27 cellular contexts compared by ENCODE assay signal in genomic region chr11:75925785-75926164, GRCh38.
DNase-seq lines count a peak whose midpoint lies in the region; ATAC-seq, FAIRE-seq and TF ChIP-seq lines count a peak whose summit lies in the region.
"Had no signal": no experiment of that assay in that cellular context is flagged by ENCODE, and none has a peak within 500 bp of the region (broad histone marks: within the 10 kb centered on the region; RNA-seq: fewer than 3 reads in every experiment).

No MANE protein-coding gene starts in this region.

- H3K4me3 ChIP-seq in AG10803 (ENCODE audit: low read length) (no peak overlapping the region), GM12878 (no peak overlapping the region)
- H3K4me3 ChIP-seq in CD8-positive, alpha-beta T cell (ENCODE audit: low read depth, low read length): no peak overlapping the region
- H3K4me3 ChIP-seq: pancreas, right lobe of liver, thoracic aorta had no signal

- H3K27ac Mint-ChIP-seq in CD8-positive, alpha-beta T cell: no peak overlapping the region
- H3K27ac Mint-ChIP-seq: activated naive CD4-positive, alpha-beta T cell treated with anti-CD3 and anti-CD28 coated beads, Interleukin-2, amount 50 U/mL, for 24 hours; activated T-cell treated with anti-CD3 and anti-CD28 coated beads, Interleukin-2, amount 50 U/mL, for 72 hours; memory B cell; natural killer cell had no signal

- H3K4me1 Mint-ChIP-seq in CD8-positive, alpha-beta T cell (ENCODE audit: low read depth): peaks cover 12% of the 10 kb centered on the region

- FAIRE-seq in GM12878 (lab: Jason Lieb, UNC) (no peak), RCC 7860 (lab: Jason Lieb, UNC) (no peak), HTR-8/SVneo (lab: Jason Lieb, UNC) (no peak)
- FAIRE-seq: pancreas had no signal

- no peaks in the 10 kb centered on the region for H4K20me1 ChIP-seq in GM12878 (ENCODE audit: control insufficient read depth, insufficient read depth)

- no peak overlapping the region for H3K4me3 Mint-ChIP-seq in CD8-positive, alpha-beta T cell
- H3K4me3 Mint-ChIP-seq: activated naive CD4-positive, alpha-beta T cell treated with anti-CD3 and anti-CD28 coated beads, Interleukin-2, amount 50 U/mL, for 24 hours; activated T-cell treated with anti-CD3 and anti-CD28 coated beads, Interleukin-2, amount 50 U/mL, for 72 hours; memory B cell; natural killer cell; stimulated activated memory B cell treated with anti-CD40 and anti-IgM and Interleukin-4, amounts not matched to agents 10 μg/mL and 1 μg/mL and 100 μg/mL, for 72 hours had no signal

- in situ Hi-C loops in GM12878 (cut with MboI): no loop called here

- H3K4me1 ChIP-seq in GM12878 (ENCODE audit: control insufficient read depth, insufficient read depth, low read length): peaks cover 13% of the 10 kb centered on the region; the same call in 1 of the 2 replicates
- H3K4me1 ChIP-seq in CD8-positive, alpha-beta T cell (ENCODE audit: insufficient read depth, low read length): no peaks in the 10 kb centered on the region
- H3K4me1 ChIP-seq: right lobe of liver had no signal

- DNase-seq in AG10803 (ENCODE audit: low read depth) (peak; percentile 56), GM12878 (ENCODE audit: low read depth, low spot score) (no peak), iris pigment epithelial cell (ENCODE audit: low read depth) (peak; percentile 28), RCC 7860 (ENCODE audit: low spot score) (no peak), GM19238 (ENCODE audit: insufficient read length, low spot score) (no peak), HTR-8/SVneo (ENCODE audit: insufficient read length, low spot score) (no peak)
- DNase-seq in CD8-positive, alpha-beta T cell: no peak
- DNase-seq: ACHN; activated CD8-positive, alpha-beta memory T cell treated with anti-CD3 and anti-CD28 coated beads for 24 hours; activated T-cell treated with anti-CD3 and anti-CD28 coated beads, Interleukin-2, amount 50 U/mL, for 72 hours; DMS 273 treated with DMSO at 0.1 percent for 48 hours; islet precursor cell; natural killer cell; NCI-H1105 treated with DMSO at 0.1 percent for 48 hours; NCI-H2107; NCI-H524; pancreas; right lobe of liver; RPMI8226; T1000 had no signal

- no peak for TF ChIP-seq RAD21 in GM12878 (IDR thresholded peaks at IDR 0.05; ENCODE audit: insufficient read depth, low read depth, low read length)

- H3K27me3 ChIP-seq in GM12878 (replicated peaks in 1 of 2; ENCODE audit: control insufficient read depth in 2 of 2, insufficient read depth in 2 of 2, low read length in 1 of 2): no peaks in the 10 kb centered on the region
- no peaks in the 10 kb centered on the region for H3K27me3 ChIP-seq in CD8-positive, alpha-beta T cell (ENCODE audit: insufficient read depth, low read length)
- H3K27me3 ChIP-seq: ascending aorta, pancreas, right lobe of liver had no signal

- H3K9me3 Mint-ChIP-seq in CD8-positive, alpha-beta T cell: no peaks in the 10 kb centered on the region
- H3K9me3 Mint-ChIP-seq: activated naive CD4-positive, alpha-beta T cell treated with anti-CD3 and anti-CD28 coated beads, Interleukin-2, amount 50 U/mL, for 24 hours; activated T-cell treated with anti-CD3 and anti-CD28 coated beads, Interleukin-2, amount 50 U/mL, for 72 hours; memory B cell; natural killer cell; stimulated activated memory B cell treated with anti-CD40 and anti-IgM and Interleukin-4, amounts not matched to agents 10 μg/mL and 1 μg/mL and 100 μg/mL, for 72 hours had no signal

- CTCF ChIA-PET in GM12878 (lab: Yijun Ruan, JAX): no interaction called here
- CTCF ChIA-PET in CD8-positive, alpha-beta T cell (lab: Charles Lee): no interaction called here

- no peak for TF ChIP-seq CTCF in AG10803 (conservative IDR thresholded peaks at IDR 0.05; ENCODE audit: low read length)
- no peak for TF ChIP-seq CTCF in GM12878 (IDR thresholded peaks at IDR 0.05 in 2 of 3, conservative IDR thresholded peaks at IDR 0.05 in 1 of 3; ENCODE audit: control insufficient read depth in 2 of 3, extremely low read depth in 1 of 3, insufficient read depth in 1 of 3, low read depth in 3 of 3, low read length in 3 of 3)
- TF ChIP-seq CTCF in CD8-positive, alpha-beta T cell (IDR thresholded peaks at IDR 0.05): no peak

- no peak overlapping the region for H3K27ac ChIP-seq in GM12878 (ENCODE audit: control insufficient read depth, insufficient read depth)
- no peak overlapping the region for H3K27ac ChIP-seq in CD8-positive, alpha-beta T cell (ENCODE audit: low read depth, low read length)
- H3K27ac ChIP-seq: C4-2B, pancreas, right lobe of liver, thoracic aorta had no signal

- H3K9me3 ChIP-seq in GM12878 (replicated peaks; ENCODE audit: control insufficient read depth, insufficient read depth, low read length): no peaks in the 10 kb centered on the region
- H3K9me3 ChIP-seq in CD8-positive, alpha-beta T cell (ENCODE audit: low read length): no peaks in the 10 kb centered on the region
- H3K9me3 ChIP-seq: ascending aorta, pancreas, right lobe of liver, thoracic aorta had no signal

- SMC1A ChIA-PET in GM12878 (lab: Charles Lee; ENCODE audit: uncharacterized antibody, unreplicated experiment): interaction anchor here (0.7 kb wide), 1 partner anchor 1099 kb away, joined by 4 read pairs; no protein-coding TSS in a partner anchor

- no peak overlapping the region for H3K4me2 ChIP-seq in GM12878 (ENCODE audit: control insufficient read depth, insufficient read depth)

- peaks cover 0 to under 1% of the 10 kb centered on the region in 2 experiments; a peak in 2 of 4 replicates for H3K36me3 ChIP-seq in GM12878 (ENCODE audit: control insufficient read depth in 2 of 2, insufficient read depth in 2 of 2, low read length in 1 of 2)
- no peaks in the 10 kb centered on the region for H3K36me3 ChIP-seq in CD8-positive, alpha-beta T cell (ENCODE audit: insufficient read depth, low read length)
- H3K36me3 ChIP-seq: ascending aorta, pancreas, right lobe of liver, thoracic aorta had no signal

- intact Hi-C loops in GM12878 (cut with micrococcal nuclease; ENCODE audit: unreplicated experiment): no loop called here
- intact Hi-C loops in CD8-positive, alpha-beta T cell (cut with DNase I, micrococcal nuclease): no loop called here

- RAD21 ChIA-PET in GM12878 (lab: Charles Lee; ENCODE audit: unreplicated experiment): no interaction called here

- H3K9ac ChIP-seq in GM12878 (ENCODE audit: control insufficient read depth, insufficient read depth, low read length): no peak overlapping the region

- peaks cover 4% of the 10 kb centered on the region for H3K36me3 Mint-ChIP-seq in CD8-positive, alpha-beta T cell
- H3K36me3 Mint-ChIP-seq: natural killer cell had no signal

- TF ChIP-seq POLR2A in GM12878 (IDR thresholded peaks at IDR 0.05; ENCODE audit: low read depth, low read length): no peak

- POLR2A ChIA-PET in GM12878 (lab: Charles Lee): interaction anchor here (0.7 kb wide), 2 partner anchors 34 to 135 kb away, joined by 3 read pairs; no protein-coding TSS in a partner anchor
- POLR2A ChIA-PET in CD8-positive, alpha-beta T cell (lab: Charles Lee): no interaction called here

- no peak for TF ChIP-seq EP300 in GM12878 (IDR thresholded peaks at IDR 0.05; ENCODE audit: borderline replicate concordance in 1 of 2, control insufficient read depth in 1 of 2, low read depth in 2 of 2, low read length in 2 of 2)

- H3K27me3 Mint-ChIP-seq in CD8-positive, alpha-beta T cell (ENCODE audit: low read depth): no peaks in the 10 kb centered on the region
- H3K27me3 Mint-ChIP-seq: activated naive CD4-positive, alpha-beta T cell treated with anti-CD3 and anti-CD28 coated beads, Interleukin-2, amount 50 U/mL, for 24 hours; memory B cell; stimulated activated memory B cell treated with anti-CD40 and anti-IgM and Interleukin-4, amounts not matched to agents 10 μg/mL and 1 μg/mL and 100 μg/mL, for 72 hours had no signal

- BruUV-seq in GM12878 (replicated peaks; lab: Mats Ljungman, UMichigan): no TSS peak

- H3K79me2 ChIP-seq in GM12878 (ENCODE audit: control insufficient read depth, insufficient read depth, low read length): peaks cover 38% of the 10 kb centered on the region

- no peak overlapping the region for H2AFZ ChIP-seq in GM12878 (ENCODE audit: control insufficient read depth, low read depth, low read length)

- WGBS in GM12878 (ENCODE audit: insufficient coverage, insufficient replicate concordance, low lambda C conversion rate, missing lambda C conversion rate): 100% methylated on average over 1 of the region's 1 CpG

- ATAC-seq in HG02870 (IDR thresholded peaks at IDR 0.05; ENCODE audit: unreplicated experiment) (peak; percentile 14), GM12878 (peak; percentile 47)
- ATAC-seq in CD8-positive, alpha-beta T cell: no peak
- ATAC-seq: activated T-cell treated with anti-CD3 and anti-CD28 coated beads, Interleukin-2, amount 50 U/mL, for 72 hours; natural killer cell; right lobe of liver; stimulated activated memory B cell treated with anti-CD40 and anti-IgM and Interleukin-4, amounts not matched to agents 10 μg/mL and 1 μg/mL and 100 μg/mL, for 72 hours had no signal

TF ChIP-seq in GM12878, 131 proteins besides CTCF, POLR2A, EP300 and RAD21 (continues in another document):
- TF ChIP-seq E2F8 (IDR thresholded peaks at IDR 0.05; ENCODE audit: low read depth, partially characterized antibody): no peak
- no peak for TF ChIP-seq STAT1 (conservative IDR thresholded peaks at IDR 0.05)
- no peak for TF ChIP-seq BHLHE40 (IDR thresholded peaks at IDR 0.05; ENCODE audit: borderline replicate concordance in 1 of 2, low read depth in 2 of 2, low read length in 1 of 2)
- TF ChIP-seq MYC (IDR thresholded peaks at IDR 0.05; ENCODE audit: insufficient read depth, insufficient read length, insufficient replicate concordance, low read length, severe bottlenecking): no peak

Comparison
In these comparisons a context has a peak if more than half of its experiments do, and no peak if none do; other contexts are left out.
1. DNase-seq: peak in AG10803 (single experiment) and iris pigment epithelial cell (single experiment); none in GM12878 (single experiment), RCC 7860 (single experiment), CD8-positive, alpha-beta T cell (0 of 7), GM19238 (single experiment) and HTR-8/SVneo (single experiment).